In genomic region chr10:133379801-133380666, GRCh38 we compare ENCODE assay signal across 7 cellular contexts.
DNase-seq lines count a peak whose midpoint lies in the region; ATAC-seq and TF ChIP-seq lines count a peak whose summit lies in the region.
"Had no signal": no experiment of that assay in that cellular context is flagged by ENCODE, and none has a peak within 500 bp of the region (broad histone marks: within the 10 kb centered on the region; RNA-seq: fewer than 3 reads in every experiment).

No MANE protein-coding gene starts in this region.

- H3K9me3 ChIP-seq in duodenal mucosa (ENCODE audit: control insufficient read depth in 1 of 2, low read length in 2 of 2): no peaks in the 10 kb centered on the region

- no peak for DNase-seq in HFF-Myc (ENCODE audit: extremely low read depth, low read depth)
- peak; percentile 48 for DNase-seq in putamen (ENCODE audit: low spot score)
- no peak for DNase-seq in NCI-H748 treated with DMSO at 0.1 percent for 48 hours (lab: John Stamatoyannopoulos, UW)
- no peak for DNase-seq in COR-L47 (lab: John Stamatoyannopoulos, UW)

- ATAC-seq in GM21390 (IDR thresholded peaks at IDR 0.05; ENCODE audit: unreplicated experiment): no peak

- TF ChIP-seq CTCF in HFF-Myc (IDR thresholded peaks at IDR 0.05; ENCODE audit: low read depth, low read length, missing control alignments): no peak

- H3K9ac ChIP-seq in duodenal mucosa (ENCODE audit: low read depth in 1 of 2, low read length in 2 of 2): peak overlapping the region; percentile 33 to 57

- H3K4me3 ChIP-seq in HFF-Myc (replicated peaks; ENCODE audit: low read depth, low read length) (peak overlapping the region; percentile 40), duodenal mucosa (ENCODE audit: low read depth in 1 of 2, low read length in 2 of 2) (peak overlapping the region; percentile 65 to 68)

- H3K27me3 ChIP-seq in duodenal mucosa (ENCODE audit: control insufficient read depth in 1 of 2, insufficient read depth in 2 of 2, low read length in 2 of 2): no peaks in the 10 kb centered on the region

- peaks cover 14 to 18% of the 10 kb centered on the region in 2 donors for H3K4me1 ChIP-seq in duodenal mucosa (ENCODE audit: control insufficient read depth in 1 of 2, insufficient read depth in 2 of 2, low read length in 2 of 2)

- H3K36me3 ChIP-seq in duodenal mucosa (ENCODE audit: control insufficient read depth in 1 of 2, insufficient read depth in 2 of 2, low read length in 2 of 2): no peaks in the 10 kb centered on the region

- H3K27ac ChIP-seq in duodenal mucosa (ENCODE audit: low read depth, low read length): no peak overlapping the region
- H3K27ac ChIP-seq: SK-N-MC had no signal
